ENCODE assay signal across 30 cellular contexts in the genomic region with DNA sequence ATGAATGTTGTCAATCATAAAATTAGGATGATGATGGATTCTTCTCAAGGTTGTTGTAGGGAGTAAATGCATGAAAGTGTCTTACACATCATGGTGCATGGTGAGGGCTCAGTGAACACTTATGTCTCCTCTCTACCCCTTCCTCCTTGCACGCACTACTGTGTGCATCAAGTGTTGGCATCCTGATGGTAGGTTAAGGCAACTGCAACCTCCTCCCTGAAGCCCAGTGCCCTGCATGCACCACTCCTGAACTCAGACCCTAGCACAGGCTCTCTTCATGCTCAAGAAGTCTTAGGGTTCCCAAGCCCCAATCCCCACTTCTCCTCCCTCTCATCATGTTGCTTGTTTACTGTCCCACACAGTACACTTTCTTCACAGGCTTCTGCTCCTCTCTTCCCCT.
"Had no signal": no experiment of that assay in that cellular context is flagged by ENCODE, and none has a peak within 500 bp of the region (broad histone marks: within the 10 kb centered on the region; RNA-seq: fewer than 3 reads in every experiment).

No MANE protein-coding gene starts in this region.

- H3K36me3 ChIP-seq: cardiac muscle cell, colonic mucosa, esophagus squamous epithelium, gastroesophageal sphincter, WERI-Rb-1 had no signal

- H3K4me1 ChIP-seq: body of pancreas, colonic mucosa, esophagus squamous epithelium, gastroesophageal sphincter had no signal

- H3K9me3 ChIP-seq: body of pancreas, colonic mucosa, esophagus squamous epithelium, gastroesophageal sphincter had no signal

- DNase-seq: activated B cell treated with CpG ODN at 0.5 μM for 24 hours; activated CD4-positive, alpha-beta T cell treated with anti-CD3 and anti-CD28 coated beads for 48 hours; activated CD4-positive, alpha-beta T cell treated with anti-CD3 and anti-CD28 coated beads, Interleukin-2, amount 50 U/mL, for 1 hour; activated CD4-positive, alpha-beta T cell treated with anti-CD3 and anti-CD28 coated beads, Interleukin-2, amount 50 U/mL, for 48 hours; activated CD8-positive, alpha-beta memory T cell treated with anti-CD3 and anti-CD28 coated beads for 24 hours; activated CD8-positive, alpha-beta T cell treated with anti-CD3 and anti-CD28 coated beads for 36 hours; activated effector memory CD4-positive, alpha-beta T cell treated with Interleukin-2 at 50 U/mL for 16 hours; activated gamma-delta T cell treated with Interleukin-2 at 50 U/mL for 16 hours; activated naive CD4-positive, alpha-beta T cell treated with anti-CD3 and anti-CD28 coated beads, Interleukin-2, amount 50 U/mL, for 16 hours; activated naive CD4-positive, alpha-beta T cell treated with Interleukin-2 at 50 U/mL for 16 hours; activated T-cell treated with anti-CD3 and anti-CD28 coated beads, Interleukin-2, amount 50 U/mL, for 4 hours; amygdala; aorta; body of pancreas; central memory CD4-positive, alpha-beta T cell; cerebellar nuclear complex; colonic mucosa; dorsolateral prefrontal cortex; effector memory CD4-positive, alpha-beta T cell; erythroblast; esophagus squamous epithelium; foreskin melanocyte; T-helper 1 cell; T-helper 17 cell; T1000; WERI-Rb-1 had no signal

- H3K27me3 ChIP-seq: body of pancreas, colonic mucosa, dorsolateral prefrontal cortex, esophagus squamous epithelium, gastroesophageal sphincter had no signal

- H3K4me3 ChIP-seq: body of pancreas, cardiac muscle cell, colonic mucosa, dorsolateral prefrontal cortex, esophagus squamous epithelium, gastroesophageal sphincter had no signal

- H3K27ac ChIP-seq: body of pancreas, cardiac muscle cell, colonic mucosa, dorsolateral prefrontal cortex, esophagus squamous epithelium, gastroesophageal sphincter, WERI-Rb-1 had no signal

- ATAC-seq: activated CD4-positive, CD25-positive, alpha-beta regulatory T cell treated with anti-CD3 and anti-CD28 coated beads, Interleukin-2, amount 50 U/mL, for 24 hours; activated CD8-positive, alpha-beta T cell treated with anti-CD3 and anti-CD28 coated beads for 36 hours; activated T-cell treated with anti-CD3 and anti-CD28 coated beads, Interleukin-2, amount 50 U/mL, for 4 hours; activated T-helper 17 cell treated with anti-CD3 and anti-CD28 coated beads, Interleukin-2, amount 50 U/mL, for 72 hours; body of pancreas; gastroesophageal sphincter; T-helper 17 cell had no signal
